15 cellular contexts compared by ENCODE assay signal in the genomic region with DNA sequence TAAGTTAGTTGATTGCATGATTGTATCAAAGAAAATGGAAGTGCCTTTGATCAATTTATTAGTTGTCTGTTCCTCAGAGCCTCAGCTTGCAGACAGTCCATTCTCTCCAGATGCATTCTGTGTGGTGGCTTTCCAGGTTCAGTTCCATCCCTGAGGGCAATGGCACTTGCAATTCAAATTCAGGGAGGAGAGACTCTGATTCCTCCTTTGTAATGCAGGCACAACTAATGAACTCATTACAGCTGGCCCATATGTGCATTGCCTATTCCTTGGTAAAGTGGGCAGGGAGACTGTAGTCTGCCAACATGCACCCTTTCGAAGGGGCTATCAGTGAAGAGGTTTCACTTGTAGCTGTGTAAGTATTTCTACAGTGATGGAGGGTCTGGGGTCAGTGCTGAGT.
DNase-seq lines count a peak whose midpoint lies in the region; ATAC-seq, FAIRE-seq and TF ChIP-seq lines count a peak whose summit lies in the region.
"Had no signal": no experiment of that assay in that cellular context is flagged by ENCODE, and none has a peak within 500 bp of the region (broad histone marks: within the 10 kb centered on the region; RNA-seq: fewer than 3 reads in every experiment).

No MANE protein-coding gene starts in this region.

- H3K9me3 ChIP-seq in SK-N-SH (no peaks in the 10 kb centered on the region), HAP-1 (no peaks in the 10 kb centered on the region), astrocyte (ENCODE audit: insufficient read depth, low read depth, low read length) (no peaks in the 10 kb centered on the region)
- H3K9me3 ChIP-seq: A549, BE2C had no signal

- peak overlapping the region; percentile 26 for H3K27ac Mint-ChIP-seq in astrocyte (ENCODE audit: unreplicated experiment)
- H3K27ac Mint-ChIP-seq: CD8-positive, alpha-beta T cell had no signal

- CTCF ChIA-PET in SK-N-SH (lab: Yijun Ruan, JAX) = no interaction called here

- FAIRE-seq in astrocyte (lab: Jason Lieb, UNC) = no peak
- FAIRE-seq: A549, D721Med, HTR-8/SVneo had no signal

- H3K9ac ChIP-seq in SK-N-SH = no peak overlapping the region
- H3K9ac ChIP-seq in astrocyte (ENCODE audit: low read length) = no peak overlapping the region

- peaks cover 9% of the 10 kb centered on the region for H3K4me1 Mint-ChIP-seq in astrocyte (ENCODE audit: low read depth, unreplicated experiment)

- TF ChIP-seq EP300 in SK-N-SH (IDR thresholded peaks at IDR 0.05; ENCODE audit: borderline replicate concordance in 1 of 2, low read depth in 1 of 2, low read length in 1 of 2) = peak in 1 of 2 experiments; percentile 24; a peak in 1 of 4 replicates

- H3K79me2 ChIP-seq in SK-N-SH (ENCODE audit: insufficient read depth) (no peaks in the 10 kb centered on the region), astrocyte (ENCODE audit: insufficient read depth, low read length) (no peaks in the 10 kb centered on the region)

- WGBS in SK-N-SH (ENCODE audit: low lambda C conversion rate) = 88% methylated on average over 1 of the region's 1 CpG

- POLR2A ChIA-PET in SK-N-SH (lab: Yijun Ruan, JAX) = no interaction called here

- no peak for TF ChIP-seq POLR2A in erythroblast (IDR thresholded peaks at IDR 0.05; ENCODE audit: low read length)

- H3K27me3 Mint-ChIP-seq in astrocyte (ENCODE audit: low read depth, unreplicated experiment) = no peaks in the 10 kb centered on the region

- H3F3A ChIP-seq in SK-N-SH (replicated peaks; ENCODE audit: insufficient read depth) = peaks cover 6% of the 10 kb centered on the region

- no peak overlapping the region for H3K4me2 ChIP-seq in SK-N-SH
- H3K4me2 ChIP-seq in astrocyte (ENCODE audit: low read length) = no peak overlapping the region
- H3K4me2 ChIP-seq: A549 had no signal

- peak; percentile 9 for DNase-seq in SK-N-SH
- peak; percentile 71 to 74 for DNase-seq in HAP-1 (ENCODE audit: low spot score in 2 of 2)
- DNase-seq in astrocyte (ENCODE audit: low read depth) = no peak
- no peak for DNase-seq in nucleus accumbens (lab: John Stamatoyannopoulos, UW)
- no peak for DNase-seq in effector CD4-positive, alpha-beta T cell
- no peak for DNase-seq in erythroblast (lab: John Stamatoyannopoulos, UW)
- DNase-seq: BE2C; CD8-positive, alpha-beta T cell; COR-L47; DMS53 had no signal

- H4K20me1 ChIP-seq in SK-N-SH (ENCODE audit: insufficient read depth) (no peaks in the 10 kb centered on the region), astrocyte (ENCODE audit: insufficient read depth, low read length) (peaks cover 12% of the 10 kb centered on the region)

- TF ChIP-seq RAD21 in SK-N-SH (IDR thresholded peaks at IDR 0.05; ENCODE audit: low read length) = no peak

- TF ChIP-seq CTCF in SK-N-SH (IDR thresholded peaks at IDR 0.05) (no peak), astrocyte (IDR thresholded peaks at IDR 0.05; ENCODE audit: insufficient read depth, low read depth, low read length) (no peak)

- no peak overlapping the region for H2AFZ ChIP-seq in SK-N-SH (ENCODE audit: low read depth)
- no peak overlapping the region for H2AFZ ChIP-seq in astrocyte (ENCODE audit: low read depth, low read length)

- H3K4me3 ChIP-seq in SK-N-SH (ENCODE audit: low read depth in 2 of 2, low read length in 1 of 2) = no peak overlapping the region
- H3K4me3 ChIP-seq in HAP-1 = no peak overlapping the region
- H3K4me3 ChIP-seq in astrocyte (ENCODE audit: insufficient read depth, low read depth, low read length) = no peak overlapping the region
- H3K4me3 ChIP-seq: A549 had no signal

- H3K4me1 ChIP-seq in SK-N-SH (ENCODE audit: control insufficient read depth in 1 of 2, insufficient read depth in 2 of 2, low read depth in 1 of 2, low read length in 1 of 2) (peaks cover 0 to 9% of the 10 kb centered on the region in 2 experiments; a peak in 2 of 4 replicates), HAP-1 (peaks cover 25% of the 10 kb centered on the region), astrocyte (ENCODE audit: insufficient read depth, low read length) (no peaks in the 10 kb centered on the region)
- H3K4me1 ChIP-seq: A549, BE2C had no signal

- ATAC-seq in SK-N-SH treated with all-trans-retinoic acid at 6 μM for 48 hours = no peak
- ATAC-seq: A549; CD8-positive, alpha-beta T cell had no signal

- no peaks in the 10 kb centered on the region for H3K9me3 Mint-ChIP-seq in astrocyte (ENCODE audit: unreplicated experiment)
- H3K9me3 Mint-ChIP-seq: CD8-positive, alpha-beta T cell had no signal

- peaks cover 3% of the 10 kb centered on the region for H3K36me3 Mint-ChIP-seq in astrocyte (ENCODE audit: low read depth, unreplicated experiment)
- H3K36me3 Mint-ChIP-seq: CD8-positive, alpha-beta T cell had no signal

- H3K27ac ChIP-seq in SK-N-SH (ENCODE audit: low read depth in 2 of 2, low read length in 1 of 2) (peak overlapping the region in 1 of 2 experiments; percentile 48; a peak in 2 of 4 replicates), astrocyte (ENCODE audit: low read depth, low read length) (no peak overlapping the region)
- H3K27ac ChIP-seq: A549, C4-2B had no signal

- in situ Hi-C loops in HAP-1 (cut with MboI; ENCODE audit: low sequenced_read_pairs) = no loop called here

- H3K4me3 Mint-ChIP-seq in astrocyte (ENCODE audit: unreplicated experiment) = no peak overlapping the region
- H3K4me3 Mint-ChIP-seq: CD8-positive, alpha-beta T cell had no signal

- H3K27me3 ChIP-seq in SK-N-SH (ENCODE audit: insufficient read depth) (no peaks in the 10 kb centered on the region), HAP-1 (ENCODE audit: low read depth) (no peaks in the 10 kb centered on the region), astrocyte (ENCODE audit: insufficient read depth, low read length) (no peaks in the 10 kb centered on the region)
- H3K27me3 ChIP-seq: BE2C had no signal

- H3K9me2 ChIP-seq in SK-N-SH = no peaks in the 10 kb centered on the region

- H3K36me3 ChIP-seq in SK-N-SH (replicated peaks in 1 of 2; ENCODE audit: control insufficient read depth in 1 of 2, insufficient read depth in 2 of 2, low read length in 1 of 2) (no peaks in the 10 kb centered on the region), HAP-1 (replicated peaks) (no peaks in the 10 kb centered on the region), astrocyte (ENCODE audit: insufficient read depth, low read length) (no peaks in the 10 kb centered on the region)
- H3K36me3 ChIP-seq: BE2C had no signal

TF ChIP-seq in SK-N-SH, 30 proteins besides CTCF, POLR2A, EP300 and RAD21 (continues in another document):
- TF ChIP-seq NFIC (IDR thresholded peaks at IDR 0.05; ENCODE audit: borderline replicate concordance) = no peak
- no peak for TF ChIP-seq SMC3 (IDR thresholded peaks at IDR 0.05; ENCODE audit: low read depth, low read length)
- no peak for TF ChIP-seq TAF1 (IDR thresholded peaks at IDR 0.05; ENCODE audit: borderline replicate concordance, low read depth, low read length)
- no peak for TF ChIP-seq GATA2 (CRISPR knock-in tag; IDR thresholded peaks at IDR 0.05)
- no peak for TF ChIP-seq MXI1 (IDR thresholded peaks at IDR 0.05; ENCODE audit: low read depth, low read length)
- TF ChIP-seq FOXM1 (IDR thresholded peaks at IDR 0.05; ENCODE audit: low read depth) = no peak
- no peak for TF ChIP-seq JUND (IDR thresholded peaks at IDR 0.05)
- TF ChIP-seq RFX5 (IDR thresholded peaks at IDR 0.05; ENCODE audit: low read length) = no peak
- no peak for TF ChIP-seq FOSL2 (IDR thresholded peaks at IDR 0.05; ENCODE audit: borderline replicate concordance, low read depth)
- no peak for TF ChIP-seq CHD2 (IDR thresholded peaks at IDR 0.05; ENCODE audit: low read length, partially characterized antibody)
- TF ChIP-seq USF2 (IDR thresholded peaks at IDR 0.05; ENCODE audit: borderline replicate concordance, low read depth, low read length) = no peak

TF ChIP-seq in SK-N-SH treated with all-trans-retinoic acid at 6 μM for 48 hours, 23 proteins besides CTCF, POLR2A, EP300 and RAD21:
- TF ChIP-seq ZFP3 (CRISPR knock-in tag; IDR thresholded peaks at IDR 0.05) (no peak), ZC3H10 (CRISPR knock-in tag; IDR thresholded peaks at IDR 0.05) (no peak)

Comparison
In these comparisons a context has a peak if more than half of its experiments do, and no peak if none do; other contexts are left out.
1. DNase-seq: peak in SK-N-SH (single experiment) and HAP-1 (2 of 2); none in astrocyte (single experiment), nucleus accumbens (0 of 56), effector CD4-positive, alpha-beta T cell (single experiment) and erythroblast (0 of 2).